18 cellular contexts compared by ENCODE assay signal in genomic region chr4:149708513-149709175, GRCh38.
DNase-seq lines count a peak whose midpoint lies in the region; ATAC-seq, FAIRE-seq and TF ChIP-seq lines count a peak whose summit lies in the region.
"Had no signal": no experiment of that assay in that cellular context is flagged by ENCODE, and none has a peak within 500 bp of the region (broad histone marks: within the 10 kb centered on the region; RNA-seq: fewer than 3 reads in every experiment).

No MANE protein-coding gene starts in this region.

- 0% methylated on average over 1 of the region's 1 CpG for WGBS in mammary epithelial cell (ENCODE audit: low coverage, missing lambda C conversion rate)

- H3K4me1 Mint-ChIP-seq in effector memory CD8-positive, alpha-beta T cell (ENCODE audit: low read depth in 2 of 2): no peaks in the 10 kb centered on the region
- H3K4me1 Mint-ChIP-seq: activated CD8-positive, alpha-beta memory T cell treated with anti-CD3 and anti-CD28 coated beads, Interleukin-2, amount 10 ng/mL, durations not matched to agents 7 days and 5 days; naive thymus-derived CD4-positive, alpha-beta T cell had no signal

- H3K27ac Mint-ChIP-seq in effector memory CD8-positive, alpha-beta T cell: no peak overlapping the region
- H3K27ac Mint-ChIP-seq: activated CD8-positive, alpha-beta memory T cell treated with anti-CD3 and anti-CD28 coated beads, Interleukin-2, amount 10 ng/mL, durations not matched to agents 7 days and 5 days; activated naive CD8-positive, alpha-beta T cell; naive thymus-derived CD4-positive, alpha-beta T cell had no signal

- no peak for ATAC-seq in effector memory CD8-positive, alpha-beta T cell (replicated peaks)
- ATAC-seq: activated CD8-positive, alpha-beta memory T cell treated with anti-CD3 and anti-CD28 coated beads, Interleukin-2, amount 10 ng/mL, durations not matched to agents 7 days and 5 days; gastroesophageal sphincter; K562; naive thymus-derived CD4-positive, alpha-beta T cell had no signal

- in situ Hi-C loops in mammary epithelial cell (cut with MboI; ENCODE audit: low sequenced_read_pairs in 2 of 2) (no loop called here), ACHN (cut with HindIII; ENCODE audit: low pct_ligation_motif_present, low pct_unique_long_range_greater_than_20kb, low sequenced_read_pairs) (no loop called here)

- H3K27ac ChIP-seq in mammary epithelial cell (ENCODE audit: insufficient read depth, low read depth, low read length) (no peak overlapping the region), kidney (ENCODE audit: low read depth in 2 of 2, low read length in 2 of 2) (no peak overlapping the region)
- H3K27ac ChIP-seq: BLaER1, coronary artery, gastroesophageal sphincter had no signal

- no peaks in the 10 kb centered on the region for H3K27me3 Mint-ChIP-seq in effector memory CD8-positive, alpha-beta T cell
- H3K27me3 Mint-ChIP-seq: activated CD8-positive, alpha-beta memory T cell treated with anti-CD3 and anti-CD28 coated beads, Interleukin-2, amount 10 ng/mL, durations not matched to agents 7 days and 5 days; activated naive CD8-positive, alpha-beta T cell; naive thymus-derived CD4-positive, alpha-beta T cell had no signal

- dilution Hi-C loops in mammary epithelial cell (cut with HindIII; ENCODE audit: low sequenced_read_pairs): no loop called here

- intact Hi-C loops in mammary epithelial cell (cut with micrococcal nuclease): loop anchor here (2.0 kb wide), 1 partner anchor 56 kb away; no protein-coding TSS in a partner anchor
- intact Hi-C loops in kidney (cut with DNase I): no loop called here

- no peaks in the 10 kb centered on the region for H3K36me3 Mint-ChIP-seq in effector memory CD8-positive, alpha-beta T cell (ENCODE audit: insufficient read depth)
- H3K36me3 Mint-ChIP-seq: activated CD8-positive, alpha-beta memory T cell treated with anti-CD3 and anti-CD28 coated beads, Interleukin-2, amount 10 ng/mL, durations not matched to agents 7 days and 5 days; activated naive CD8-positive, alpha-beta T cell; naive thymus-derived CD4-positive, alpha-beta T cell had no signal

- TF ChIP-seq POLR2A in GM12892 (IDR thresholded peaks at IDR 0.05; ENCODE audit: low read depth, low read length): no peak

- H3K4me3 Mint-ChIP-seq in effector memory CD8-positive, alpha-beta T cell: no peak overlapping the region
- H3K4me3 Mint-ChIP-seq: activated CD8-positive, alpha-beta memory T cell treated with anti-CD3 and anti-CD28 coated beads, Interleukin-2, amount 10 ng/mL, durations not matched to agents 7 days and 5 days; activated naive CD8-positive, alpha-beta T cell; naive thymus-derived CD4-positive, alpha-beta T cell had no signal

- DNase-seq in AG10803 (ENCODE audit: low read depth): peak; percentile 32
- DNase-seq in HT1080 (ENCODE audit: low read depth): peak; percentile 66
- peak; percentile 83 for DNase-seq in mammary epithelial cell
- no peak for DNase-seq in kidney
- no peak for DNase-seq in GM12892 (ENCODE audit: insufficient read length)
- DNase-seq in ACHN: no peak
- DNase-seq in effector memory CD8-positive, alpha-beta T cell: no peak
- DNase-seq in GM10248 (ENCODE audit: extremely low spot score): no peak
- DNase-seq: activated CD8-positive, alpha-beta memory T cell treated with anti-CD3 and anti-CD28 coated beads, Interleukin-2, amount 10 ng/mL, durations not matched to agents 7 days and 5 days; DMS79 treated with DMSO at 0.1 percent for 48 hours; left cardiac atrium; naive thymus-derived CD4-positive, alpha-beta T cell; NCI-H187 treated with DMSO at 0.1 percent for 48 hours had no signal

- H3K27me3 ChIP-seq in mammary epithelial cell (ENCODE audit: insufficient read depth, low read length): no peaks in the 10 kb centered on the region
- H3K27me3 ChIP-seq: BLaER1, gastroesophageal sphincter had no signal

- H3K4me2 ChIP-seq in mammary epithelial cell (ENCODE audit: insufficient read depth, low read depth, low read length): no peak overlapping the region
- H3K4me2 ChIP-seq: BLaER1 had no signal

- POLR2A ChIA-PET in GM10248 (lab: Yijun Ruan, JAX): no interaction called here

- H4K20me1 ChIP-seq in mammary epithelial cell (ENCODE audit: insufficient read depth, low read length): no peaks in the 10 kb centered on the region
- H4K20me1 ChIP-seq: BLaER1 had no signal

- no peak for TF ChIP-seq CTCF in AG10803 (conservative IDR thresholded peaks at IDR 0.05; ENCODE audit: low read length)
- no peak for TF ChIP-seq CTCF in mammary epithelial cell (conservative IDR thresholded peaks at IDR 0.05 in 1 of 2, IDR thresholded peaks at IDR 0.05 in 1 of 2; ENCODE audit: extremely low read depth in 1 of 2, insufficient read depth in 1 of 2, low read depth in 1 of 2, low read length in 2 of 2)
- TF ChIP-seq CTCF in kidney (IDR thresholded peaks at IDR 0.05; ENCODE audit: borderline replicate concordance, extremely low read depth, insufficient read depth): no peak
- TF ChIP-seq CTCF in GM10248 (IDR thresholded peaks at IDR 0.05; ENCODE audit: control extremely low read depth, extremely low read depth, low read depth, missing control alignments): no peak

- FAIRE-seq in kidney (lab: Jason Lieb, UNC) (peak; percentile 77), GM12892 (lab: Jason Lieb, UNC) (no peak)
- FAIRE-seq: K562 had no signal

- CTCF ChIA-PET in mammary epithelial cell (lab: Charles Lee; ENCODE audit: low non-redundant PET): interaction anchor here (0.7 kb wide), 2 partner anchors 22 to 71 kb away, joined by 3 to 4 read pairs; no protein-coding TSS in a partner anchor
- CTCF ChIA-PET in GM10248 (lab: Yijun Ruan, JAX): no interaction called here

- no peaks in the 10 kb centered on the region for H3K79me2 ChIP-seq in mammary epithelial cell (ENCODE audit: insufficient read depth, low read length)

- no peaks in the 10 kb centered on the region for H3K9me3 Mint-ChIP-seq in effector memory CD8-positive, alpha-beta T cell

- H3K4me3 ChIP-seq in AG10803 (ENCODE audit: low read length) (no peak overlapping the region), mammary epithelial cell (replicated peaks in 1 of 3; ENCODE audit: insufficient read depth in 1 of 3, low read depth in 2 of 3, low read length in 3 of 3) (no peak overlapping the region), kidney (ENCODE audit: low read length in 2 of 2) (no peak overlapping the region)
- H3K4me3 ChIP-seq: BLaER1, coronary artery, gastroesophageal sphincter, K562 had no signal

- H3K36me3 ChIP-seq in mammary epithelial cell (ENCODE audit: insufficient read depth, low read length) (no peaks in the 10 kb centered on the region), kidney (ENCODE audit: control insufficient read depth in 1 of 2, insufficient read depth in 2 of 2, low read length in 2 of 2) (no peaks in the 10 kb centered on the region)
- H3K36me3 ChIP-seq: BLaER1, gastroesophageal sphincter had no signal

- no peak overlapping the region for H2AFZ ChIP-seq in mammary epithelial cell (ENCODE audit: low read depth, low read length)

- no peaks in the 10 kb centered on the region for H3K9me3 ChIP-seq in mammary epithelial cell (replicated peaks; ENCODE audit: insufficient read depth, low read length)
- H3K9me3 ChIP-seq in kidney (ENCODE audit: control insufficient read depth in 1 of 2, low read length in 2 of 2): no peaks in the 10 kb centered on the region
- H3K9me3 ChIP-seq: BLaER1, gastroesophageal sphincter had no signal

- H3K4me1 ChIP-seq in mammary epithelial cell (ENCODE audit: insufficient read depth, low read length) (peaks cover 15% of the 10 kb centered on the region), kidney (ENCODE audit: control insufficient read depth in 1 of 2, insufficient read depth in 1 of 2, low read depth in 1 of 2, low read length in 2 of 2) (no peaks in the 10 kb centered on the region)
- H3K4me1 ChIP-seq: BLaER1 had no signal

- H3K9ac ChIP-seq in mammary epithelial cell (ENCODE audit: insufficient read depth, low read length) (no peak overlapping the region), kidney (ENCODE audit: low read length in 2 of 2) (no peak overlapping the region)
- H3K9ac ChIP-seq: BLaER1 had no signal

- BruUV-seq in mammary epithelial cell (replicated peaks; lab: Mats Ljungman, UMichigan): no TSS peak

Comparison
In these comparisons a context has a peak if more than half of its experiments do, and no peak if none do; other contexts are left out.
1. DNase-seq: peak in AG10803 (single experiment), HT1080 (single experiment) and mammary epithelial cell (single experiment); none in kidney (single experiment), GM12892 (single experiment), ACHN (single experiment), effector memory CD8-positive, alpha-beta T cell (0 of 3) and GM10248 (single experiment).